In the genomic region with DNA sequence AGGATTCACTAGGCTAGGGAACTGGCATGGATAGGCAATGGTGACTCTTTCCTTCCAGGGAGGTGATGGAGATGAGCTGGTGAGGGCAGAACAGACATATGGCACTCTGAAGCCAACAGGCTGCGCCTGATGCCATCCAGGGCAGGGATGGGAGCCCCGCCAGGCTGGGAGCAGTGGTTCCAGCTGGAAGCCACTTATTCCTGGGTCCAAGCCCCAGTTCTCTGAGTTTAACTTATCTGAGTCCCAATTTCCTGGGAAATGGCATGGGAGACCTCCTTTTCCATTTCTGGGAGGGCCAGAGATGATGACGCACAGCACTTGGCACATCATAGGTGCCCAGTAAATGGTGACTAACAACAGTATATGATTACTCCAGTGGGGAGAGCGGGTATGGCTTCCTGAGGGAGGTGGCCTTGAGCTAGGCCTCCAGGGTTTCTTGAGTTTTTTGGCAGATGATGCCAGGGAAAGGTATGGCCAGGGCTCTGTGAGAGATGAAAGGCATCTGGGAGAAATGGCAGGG, we compare ENCODE assay signal across 15 cellular contexts. TPM values are rescaled to one million over a fixed set of nuclear protein-coding genes. Genes with fewer than 3 reads are reported as not detected.
DNase-seq lines count a peak whose midpoint lies in the region; ATAC-seq and TF ChIP-seq lines count a peak whose summit lies in the region.
"Had no signal": no experiment of that assay in that cellular context is flagged by ENCODE, and none has a peak within 500 bp of the region (broad histone marks: within the 10 kb centered on the region; RNA-seq: fewer than 3 reads in every experiment).

No MANE protein-coding gene starts in this region.

- no peaks in the 10 kb centered on the region for H4K20me1 ChIP-seq in fibroblast of lung (ENCODE audit: control insufficient read depth, extremely low read depth, insufficient read depth, low read length)

- no peak overlapping the region for H2AFZ ChIP-seq in ACC112 (ENCODE audit: low read length, unreplicated experiment)
- H2AFZ ChIP-seq in fibroblast of lung (ENCODE audit: low read length) = no peak overlapping the region

- peaks cover 63% of the 10 kb centered on the region for H3K4me1 ChIP-seq in ACC112 (ENCODE audit: control insufficient read depth, insufficient read depth, low read length, unreplicated experiment)
- peaks cover 55% of the 10 kb centered on the region for H3K4me1 ChIP-seq in fibroblast of lung (ENCODE audit: control insufficient read depth, extremely low read depth, insufficient read depth, low read length)

- H3K27me3 ChIP-seq in ACC112 (ENCODE audit: insufficient read depth, low read length) (no peaks in the 10 kb centered on the region), fibroblast of lung (ENCODE audit: control insufficient read depth, insufficient read depth, low read length) (no peaks in the 10 kb centered on the region)
- H3K27me3 ChIP-seq: neutrophil had no signal

- TF ChIP-seq CTCF in HFFc6 (IDR thresholded peaks at IDR 0.05) = no peak
- TF ChIP-seq CTCF in fibroblast of lung (conservative IDR thresholded peaks at IDR 0.05 in 1 of 2, IDR thresholded peaks at IDR 0.05 in 1 of 2; ENCODE audit: low read depth in 1 of 2, low read length in 2 of 2) = no peak

- no peaks in the 10 kb centered on the region for H3K9me3 ChIP-seq in fibroblast of lung (ENCODE audit: control insufficient read depth, insufficient read depth, low read depth, low read length)
- H3K9me3 ChIP-seq: neutrophil had no signal

- no peaks in the 10 kb centered on the region for H3K9me3 Mint-ChIP-seq in HFFc6

- peaks cover 8% of the 10 kb centered on the region for H3K27me3 Mint-ChIP-seq in HFFc6 (ENCODE audit: insufficient read depth)

- ATAC-seq in HG02938 (IDR thresholded peaks at IDR 0.05; ENCODE audit: unreplicated experiment) = no peak
- ATAC-seq: HCT116 had no signal

- H3K9ac ChIP-seq in fibroblast of lung (ENCODE audit: insufficient read depth, low read length) = peak overlapping the region; percentile 29

- H3K36me3 Mint-ChIP-seq in HFFc6 (ENCODE audit: low read depth) = peaks cover 28% of the 10 kb centered on the region

- peaks cover 87% of the 10 kb centered on the region for H3K4me1 Mint-ChIP-seq in HFFc6 (ENCODE audit: low read depth)

- no peak overlapping the region; the same call in 1 of the 2 replicates for H3K4me3 Mint-ChIP-seq in HFFc6

- no peak for DNase-seq in HFFc6
- DNase-seq in fibroblast of lung (ENCODE audit: low read depth in 2 of 2) = no peak
- DNase-seq in pons (ENCODE audit: low spot score) = peak; percentile 24
- no peak for DNase-seq in stimulated activated naive CD4-positive, alpha-beta T cell (lab: John Stamatoyannopoulos, UW)
- no peak for DNase-seq in COR-L47 (lab: John Stamatoyannopoulos, UW)
- DNase-seq in iPS-NIHi11 (ENCODE audit: low spot score) = no peak
- DNase-seq: stimulated activated CD4-positive, alpha-beta T cell treated with anti-CD3 and anti-CD28 coated beads, Interleukin-4, amount 100 ng/mL, for 4 hours; T-helper 9 cell had no signal

- no peak overlapping the region for H3K4me3 ChIP-seq in ACC112 (ENCODE audit: low read depth, low read length)
- H3K4me3 ChIP-seq in fibroblast of lung (replicated peaks in 1 of 4; ENCODE audit: control extremely low read depth in 1 of 4, insufficient read depth in 1 of 4, low read depth in 3 of 4, low read length in 4 of 4) = peak overlapping the region in 1 of 4 experiments; percentile 17

- peak overlapping the region; percentile 68 for H3K27ac Mint-ChIP-seq in HFFc6

- H3K79me2 ChIP-seq in ACC112 (ENCODE audit: control insufficient read depth, insufficient read depth, low read length, unreplicated experiment) (peaks cover 35% of the 10 kb centered on the region), fibroblast of lung (ENCODE audit: control insufficient read depth, insufficient read depth, low read length) (peaks cover 85% of the 10 kb centered on the region)

- no peaks in the 10 kb centered on the region for H3K36me3 ChIP-seq in ACC112 (ENCODE audit: insufficient read depth, low read length)
- peaks cover 9% of the 10 kb centered on the region for H3K36me3 ChIP-seq in fibroblast of lung (ENCODE audit: control insufficient read depth, insufficient read depth, low read length)
- H3K36me3 ChIP-seq: neutrophil had no signal

- H3K27ac ChIP-seq in ACC112 (ENCODE audit: low read depth, low read length) = peak overlapping the region; percentile 60
- H3K27ac ChIP-seq in fibroblast of lung (ENCODE audit: insufficient read depth, low read length) = peak overlapping the region; percentile 65
- H3K27ac ChIP-seq: neutrophil had no signal

- no peak overlapping the region for H3K4me2 ChIP-seq in fibroblast of lung (ENCODE audit: extremely low read depth, insufficient read depth, low read length)

RNA-seq across cellular contexts. Expression of a gene that starts 7.2 kb away (rescaled TPM):
- total RNA-seq in HFFc6 (2021; fragmentation: NEBNext Ultra II Directional; extraction: Animal tissue kit (Norgen Biotek cat#: 25700)) = 100 to 1,000 TPM; 137 to 208 (median 180) TPM
- total RNA-seq in fibroblast of lung = 151 and 231 TPM in 2 replicates
- polyA plus RNA-seq in fibroblast of lung = 77.4 and 347 TPM in 2 replicates
- polyA plus RNA-seq in fibroblast of lung (2012) = 109 and 618 TPM in 2 replicates
- 549 and 2,332 TPM in 2 replicates for polyA minus RNA-seq in fibroblast of lung (ENCODE audit: low replicate concordance)

RNA-seq across cellular contexts. Expression of a gene that starts 18.1 kb away (rescaled TPM):
- total RNA-seq in HFFc6 (2021; fragmentation: NEBNext Ultra II Directional; extraction: Animal tissue kit (Norgen Biotek cat#: 25700)) = under 1 TPM in 1 of 6 experiments, not detected in 5; 0.11 TPM
- under 0.01 and 0.33 TPM in 2 replicates for total RNA-seq in fibroblast of lung
- polyA plus RNA-seq in fibroblast of lung = 0.09 and 1.8 TPM in 2 replicates
- 1.6 TPM in 1 of 2 replicates, not detected in the other for polyA plus RNA-seq in fibroblast of lung (2012)
- 1.5 TPM in 1 of 2 replicates, not detected in the other for polyA minus RNA-seq in fibroblast of lung (ENCODE audit: low replicate concordance)
- total RNA-seq: LHCN-M2, OCI-LY7, subcutaneous adipose tissue had no signal

RNA-seq across cellular contexts. Expression of a gene that starts 41.4 kb away (rescaled TPM):
- not detected for total RNA-seq in HFFc6 (2021; fragmentation: NEBNext Ultra II Directional; extraction: Animal tissue kit (Norgen Biotek cat#: 25700))
- total RNA-seq in fibroblast of lung = not detected in 2 replicates
- 0.02 TPM in 1 of 2 replicates, not detected in the other for polyA plus RNA-seq in fibroblast of lung
- 0.03 TPM in 1 of 2 replicates, not detected in the other for polyA plus RNA-seq in fibroblast of lung (2012)
- not detected in 2 replicates for polyA minus RNA-seq in fibroblast of lung (ENCODE audit: low replicate concordance)
- total RNA-seq: LHCN-M2, OCI-LY7 had no signal
